In genomic region chr5:52772668-52773067, GRCh38 we compare ENCODE assay signal across 19 cellular contexts.
"Had no signal": no experiment of that assay in that cellular context is flagged by ENCODE, and none has a peak within 500 bp of the region (broad histone marks: within the 10 kb centered on the region; RNA-seq: fewer than 3 reads in every experiment).

No MANE protein-coding gene starts in this region.

- H3K27ac ChIP-seq: brain microvascular endothelial cell, coronary artery, parathyroid adenoma, sigmoid colon, thoracic aorta had no signal

- DNase-seq: activated CD4-positive, alpha-beta T cell treated with anti-CD3 and anti-CD28 coated beads for 4 hours; activated gamma-delta T cell; activated T-cell treated with anti-CD3 and anti-CD28 coated beads, Interleukin-2, amount 50 U/mL, for 72 hours; aorta; brain microvascular endothelial cell; central memory CD4-positive, alpha-beta T cell; erythroblast; foreskin melanocyte; kidney; left ventricle myocardium superior; mesendoderm; sigmoid colon; stimulated activated CD4-positive, alpha-beta T cell treated with anti-CD3 and anti-CD28 coated beads, Interleukin-4, amount 100 ng/mL, for 4 hours had no signal

- H3K4me3 ChIP-seq: coronary artery, sigmoid colon, thoracic aorta had no signal

- H3K36me3 ChIP-seq: brain microvascular endothelial cell, sigmoid colon, thoracic aorta had no signal

- H3K36me3 Mint-ChIP-seq: stimulated activated memory B cell treated with anti-CD40 and anti-IgM and Interleukin-4, amounts not matched to agents 10 μg/mL and 1 μg/mL and 100 μg/mL, for 72 hours had no signal

- H3K4me1 ChIP-seq: sigmoid colon had no signal

- H3K9me3 ChIP-seq: sigmoid colon, thoracic aorta had no signal

- H3K27me3 ChIP-seq: brain microvascular endothelial cell, sigmoid colon had no signal

- H3K4me3 Mint-ChIP-seq: nephron; stimulated activated memory B cell treated with anti-CD40 and anti-IgM and Interleukin-4, amounts not matched to agents 10 μg/mL and 1 μg/mL and 100 μg/mL, for 72 hours had no signal

- H3K27ac Mint-ChIP-seq: nephron; stimulated activated memory B cell treated with anti-CD40 and anti-IgM and Interleukin-4, amounts not matched to agents 10 μg/mL and 1 μg/mL and 100 μg/mL, for 72 hours had no signal

- ATAC-seq: left ventricle myocardium superior; SK-N-SH treated with all-trans-retinoic acid at 6 μM for 48 hours; stimulated activated memory B cell treated with anti-CD40 and anti-IgM and Interleukin-4, amounts not matched to agents 10 μg/mL and 1 μg/mL and 100 μg/mL, for 72 hours had no signal

- H3K9me3 Mint-ChIP-seq: nephron; stimulated activated memory B cell treated with anti-CD40 and anti-IgM and Interleukin-4, amounts not matched to agents 10 μg/mL and 1 μg/mL and 100 μg/mL, for 72 hours had no signal
